Comparison of ENCODE assay signal across 8 cellular contexts in the genomic region with DNA sequence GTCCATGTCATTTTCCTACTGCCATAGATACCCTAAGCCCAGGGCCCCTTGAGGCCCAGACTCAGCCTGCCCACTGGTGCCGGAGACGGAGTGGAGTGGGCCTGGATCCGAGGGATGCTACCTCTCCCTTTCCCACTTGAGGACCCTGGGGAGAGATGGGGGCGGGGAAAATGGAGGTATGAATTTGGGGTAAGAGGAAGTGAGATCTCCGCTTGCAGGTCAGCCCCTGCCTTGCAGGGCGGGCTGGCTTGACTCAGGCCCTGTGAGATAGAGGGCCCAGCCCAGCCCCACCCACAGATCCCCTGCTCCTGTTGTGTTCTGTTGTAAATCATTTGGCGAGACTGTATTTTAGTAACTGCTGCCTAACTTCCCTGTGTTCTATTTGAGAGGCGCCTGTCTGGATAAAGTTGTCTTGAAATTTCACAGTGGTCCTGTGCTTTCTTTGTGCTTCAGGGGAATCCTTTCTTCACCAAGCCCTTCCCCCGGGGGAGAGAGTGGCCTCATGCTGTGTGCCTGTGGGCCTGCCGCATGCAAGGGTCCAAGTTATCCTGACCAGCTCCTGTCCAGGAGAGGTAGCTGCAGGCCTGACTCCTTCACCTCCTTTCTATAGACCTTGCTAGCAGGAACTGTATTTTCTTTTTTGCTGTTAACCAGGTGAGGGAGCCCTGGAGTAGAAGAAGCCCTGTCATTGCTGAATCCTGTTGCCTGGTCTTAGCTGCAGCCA. TPM values are rescaled to one million over a fixed set of nuclear protein-coding genes. Genes with fewer than 3 reads are reported as not detected.
A peak's percentile ranks its signal among the peaks of the same experiment; 100 is the strongest.
DNase-seq lines count a peak whose midpoint lies in the region; ATAC-seq, FAIRE-seq and TF ChIP-seq lines count a peak whose summit lies in the region.

No MANE protein-coding gene starts in this region.

- POLR2A ChIA-PET in BJ (lab: Charles Lee): interaction anchor here (0.5 kb wide), 1 partner anchor 786 kb away, joined by 6 read pairs; no protein-coding TSS in a partner anchor

- no peak overlapping the region for H3K4me3 ChIP-seq in BJ (ENCODE audit: low read depth, low read length)
- no peak overlapping the region for H3K4me3 ChIP-seq in GM23248
- H3K4me3 ChIP-seq in astrocyte (ENCODE audit: insufficient read depth, low read depth, low read length): no peak overlapping the region
- no peak overlapping the region for H3K4me3 ChIP-seq in gastroesophageal sphincter
- no peak overlapping the region for H3K4me3 ChIP-seq in esophagus muscularis mucosa

- H3K27me3 ChIP-seq in BJ (ENCODE audit: control insufficient read depth, insufficient read depth, low read length) (no peaks in the 10 kb centered on the region), GM23248 (replicated peaks; ENCODE audit: insufficient read depth) (no peaks in the 10 kb centered on the region), astrocyte (ENCODE audit: insufficient read depth, low read length) (no peaks in the 10 kb centered on the region), gastroesophageal sphincter (peaks cover 10% of the 10 kb centered on the region), esophagus muscularis mucosa (peaks cover 0 to 16% (median 0%) of the 10 kb centered on the region in 4 donors)

- TF ChIP-seq POLR2A in gastroesophageal sphincter (IDR thresholded peaks at IDR 0.05): no peak
- TF ChIP-seq POLR2A in esophagus muscularis mucosa (IDR thresholded peaks at IDR 0.05; ENCODE audit: low read depth): no peak

- DNase-seq in BJ (ENCODE audit: low read depth) (no peak), GM23248 (peak; percentile 53), NCI-H345 treated with DMSO at 0.1 percent for 48 hours (lab: John Stamatoyannopoulos, UW; ENCODE audit: unreplicated experiment) (peak; percentile 36), astrocyte (ENCODE audit: low read depth) (peak; percentile 17), left colon (peak in 1 of 2 donors; percentile 18), esophagus muscularis mucosa (ENCODE audit: extremely low spot score) (no peak)

- no peak overlapping the region for H3K9ac ChIP-seq in GM23248
- no peak overlapping the region for H3K9ac ChIP-seq in astrocyte (ENCODE audit: low read length)

- 71 to 78% methylated on average over 10 of the region's 10 CpGs for whole genome bisulfite sequencing in GM23248 (ENCODE audit: low coverage in 1 of 2, low lambda C conversion rate in 2 of 2, missing lambda C conversion rate in 2 of 2), 2 experiments
- WGBS in gastroesophageal sphincter (ENCODE audit: low coverage in 1 of 2), 2 donors: 54 to 63% methylated on average over 3 to 7 of the region's 10 CpGs
- 76% methylated on average over 10 of the region's 10 CpGs for WGBS in esophagus muscularis mucosa

- intact Hi-C loops in left colon (cut with DNase I, micrococcal nuclease): no loop called here
- intact Hi-C loops in esophagus muscularis mucosa (cut with DNase I): no loop called here

- no peaks in the 10 kb centered on the region for H3K9me2 ChIP-seq in GM23248 (ENCODE audit: insufficient read depth)

- H3K9me3 Mint-ChIP-seq in astrocyte (ENCODE audit: unreplicated experiment): no peaks in the 10 kb centered on the region

- H3K4me2 ChIP-seq in GM23248 (ENCODE audit: unreplicated experiment) (no peak overlapping the region), astrocyte (ENCODE audit: low read length) (no peak overlapping the region)

- CTCF ChIA-PET in BJ (lab: Yijun Ruan, JAX): interaction anchor here (0.7 to 1.3 kb wide), 4 partner anchors 9 to 351 kb away, joined by 3 to 5 read pairs (median 4); no protein-coding TSS in a partner anchor

- FAIRE-seq in astrocyte (lab: Jason Lieb, UNC): no peak

- peaks cover 7% of the 10 kb centered on the region for H3K4me1 Mint-ChIP-seq in astrocyte (ENCODE audit: low read depth, unreplicated experiment)

- H4K20me1 ChIP-seq in GM23248 (ENCODE audit: insufficient read depth): no peaks in the 10 kb centered on the region
- peaks cover 57% of the 10 kb centered on the region for H4K20me1 ChIP-seq in astrocyte (ENCODE audit: insufficient read depth, low read length)

- no peak for TF ChIP-seq EP300 in gastroesophageal sphincter (IDR thresholded peaks at IDR 0.05)
- no peak for TF ChIP-seq EP300 in esophagus muscularis mucosa (IDR thresholded peaks at IDR 0.05)

- in situ Hi-C loops in GM23248 (cut with MboI): no loop called here

- H3K27me3 Mint-ChIP-seq in astrocyte (ENCODE audit: low read depth, unreplicated experiment): no peaks in the 10 kb centered on the region

- peak; percentile 49 for TF ChIP-seq CTCF in BJ (IDR thresholded peaks at IDR 0.05; ENCODE audit: insufficient read depth, low read depth, low read length)
- peak; percentile 17 for TF ChIP-seq CTCF in astrocyte (IDR thresholded peaks at IDR 0.05; ENCODE audit: insufficient read depth, low read depth, low read length)
- TF ChIP-seq CTCF in gastroesophageal sphincter (IDR thresholded peaks at IDR 0.05): no peak
- TF ChIP-seq CTCF in esophagus muscularis mucosa (IDR thresholded peaks at IDR 0.05): peak in 1 of 3 experiments; percentile 4

- H2AFZ ChIP-seq in GM23248 (no peak overlapping the region), astrocyte (ENCODE audit: low read depth, low read length) (no peak overlapping the region)

- peak overlapping the region; percentile 27 for H3K4me3 Mint-ChIP-seq in astrocyte (ENCODE audit: unreplicated experiment)

- ATAC-seq in left colon (peak; percentile 60), HG03378 (IDR thresholded peaks at IDR 0.05; ENCODE audit: unreplicated experiment) (no peak), gastroesophageal sphincter (no peak)

- peak overlapping the region; percentile 50 for H3K27ac Mint-ChIP-seq in astrocyte (ENCODE audit: unreplicated experiment)

- H3K27ac ChIP-seq in GM23248 (no peak overlapping the region), astrocyte (ENCODE audit: low read depth, low read length) (no peak overlapping the region), gastroesophageal sphincter (no peak overlapping the region), esophagus muscularis mucosa (replicated peaks in 1 of 4) (no peak overlapping the region)

- H3K36me3 Mint-ChIP-seq in astrocyte (ENCODE audit: low read depth, unreplicated experiment): peaks cover 18% of the 10 kb centered on the region

- H3K9me3 ChIP-seq in GM23248 (ENCODE audit: low read depth): no peaks in the 10 kb centered on the region
- peaks cover 3% of the 10 kb centered on the region for H3K9me3 ChIP-seq in astrocyte (ENCODE audit: insufficient read depth, low read depth, low read length)
- H3K9me3 ChIP-seq in gastroesophageal sphincter: peaks cover 0 to 8% (median 0%) of the 10 kb centered on the region in 3 donors
- H3K9me3 ChIP-seq in esophagus muscularis mucosa: peaks cover 0 to 5% (median 3%) of the 10 kb centered on the region in 4 donors

- peaks cover 33% of the 10 kb centered on the region for H3K36me3 ChIP-seq in BJ (ENCODE audit: control insufficient read depth, insufficient read depth, low read length)
- peaks cover 31% of the 10 kb centered on the region for H3K36me3 ChIP-seq in GM23248 (ENCODE audit: low read depth)
- H3K36me3 ChIP-seq in astrocyte (ENCODE audit: insufficient read depth, low read length): peaks cover 37% of the 10 kb centered on the region
- peaks cover 0 to 60% of the 10 kb centered on the region in 2 donors for H3K36me3 ChIP-seq in gastroesophageal sphincter
- H3K36me3 ChIP-seq in esophagus muscularis mucosa: peaks cover 31 to 55% (median 50%) of the 10 kb centered on the region in 4 donors

- peaks cover 14% of the 10 kb centered on the region for H3K79me2 ChIP-seq in GM23248 (ENCODE audit: insufficient read depth)
- no peaks in the 10 kb centered on the region for H3K79me2 ChIP-seq in astrocyte (ENCODE audit: insufficient read depth, low read length)

- H3K4me1 ChIP-seq in GM23248 (ENCODE audit: insufficient read depth) (no peaks in the 10 kb centered on the region), astrocyte (ENCODE audit: insufficient read depth, low read length) (no peaks in the 10 kb centered on the region), gastroesophageal sphincter (no peaks in the 10 kb centered on the region), esophagus muscularis mucosa (no peaks in the 10 kb centered on the region)

- peaks cover 5% of the 10 kb centered on the region for H3F3A ChIP-seq in GM23248 (ENCODE audit: insufficient read depth)

RNA-seq across cellular contexts. Expression of gene YKT6, which starts 13.3 kb away (rescaled TPM):
- 132 and 160 TPM in 2 replicates for polyA plus RNA-seq in BJ (2011; rRNA removed)
- 76.4 and 125 TPM in 2 replicates for polyA minus RNA-seq in BJ (2011; rRNA and poly(A)+ RNA removed)
- 148 and 149 TPM in 2 replicates for total RNA-seq in GM23248 (2014; rRNA removed; shearing (Covaris generic))
- 108 and 113 TPM in 2 replicates for polyA plus RNA-seq in GM23248 (2016; fragmentation: Nextera tagmentation; extraction: Ambion mirVana)
- total RNA-seq in astrocyte: 215 and 216 TPM in 2 replicates
- total RNA-seq in left colon: 10 to 100 TPM; 84.8 to 86.9 TPM
- total RNA-seq in gastroesophageal sphincter: 10 to 100 TPM; 50.2 to 79.2 (median 64.1) TPM
- 10 to 100 TPM; 49.8 to 79.5 (median 64.4) TPM for total RNA-seq in esophagus muscularis mucosa

RNA-seq across cellular contexts. Expression of gene GCK, which starts 24.8 kb away (rescaled TPM):
- polyA plus RNA-seq in BJ (2011; rRNA removed) (0.22 and 0.40 TPM in 2 replicates), GM23248 (2016; fragmentation: Nextera tagmentation; extraction: Ambion mirVana) (0.23 and 0.43 TPM in 2 replicates)
- polyA minus RNA-seq in BJ (2011; rRNA and poly(A)+ RNA removed): 0.19 TPM in 1 of 2 replicates, not detected in the other
- total RNA-seq in GM23248 (2014; rRNA removed; shearing (Covaris generic)): 0.11 TPM in 1 of 2 replicates, not detected in the other
- total RNA-seq in astrocyte (0.24 TPM in 1 of 2 replicates, not detected in the other), left colon (under 1 TPM; 0.15 to 0.22 TPM), gastroesophageal sphincter (1 to 10 TPM in 1 of 4 donors, under 1 TPM in 2, not detected in 1; 0.31 to 4.2 (median 0.54) TPM), esophagus muscularis mucosa (1 to 10 TPM in 3 of 4 donors, under 1 TPM in 1; 0.75 to 2.8 (median 1.2) TPM)

Comparison
In these comparisons a context has a peak if more than half of its experiments do, and no peak if none do; other contexts are left out.
1. DNase-seq: peak in GM23248 (single experiment), NCI-H345 treated with DMSO at 0.1 percent for 48 hours (single experiment) and astrocyte (single experiment); none in BJ (single experiment) and esophagus muscularis mucosa (single experiment).
2. CTCF ChIP-seq: peak in BJ (single experiment) and astrocyte (single experiment); none in gastroesophageal sphincter (0 of 4).